8 cellular contexts compared by ENCODE assay signal in genomic region chr12:112906712-112907414, GRCh38. TPM values are rescaled to one million over a fixed set of nuclear protein-coding genes. Genes with fewer than 3 reads are reported as not detected.
DNase-seq lines count a peak whose midpoint lies in the region; ATAC-seq and TF ChIP-seq lines count a peak whose summit lies in the region.

OAS1 (plus strand) TSS chr12:112906962; CDS start chr12:112907040, 78 bp downstream.

- no peaks in the 10 kb centered on the region for H3K27me3 ChIP-seq in CD4-positive, alpha-beta memory T cell (ENCODE audit: insufficient read depth, low read length)
- H3K27me3 ChIP-seq in ascending aorta (no peaks in the 10 kb centered on the region), smooth muscle cell (ENCODE audit: low read depth) (no peaks in the 10 kb centered on the region)

- intact Hi-C loops in CD4-positive, alpha-beta memory T cell (cut with micrococcal nuclease), result loop anchor here (1.0 to 10.0 kb wide), 3 partner anchors 32 to 278 kb away; partner anchors contain the start of genes DDX54, OAS2, OAS3 and RITA1
- intact Hi-C loops in ascending aorta (cut with DNase I), result loop anchor here (10.0 kb wide), 1 partner anchor 128 kb away; no protein-coding TSS in a partner anchor

- peak within 1 kb of the TSS; percentile 89 to 98 (median 96) for H3K4me3 Mint-ChIP-seq in CD4-positive, alpha-beta memory T cell

- peak; percentile 40 to 58 (median 47) for DNase-seq in CD4-positive, alpha-beta memory T cell
- DNase-seq in NOMO-1 treated with DMSO at 0.1 percent for 48 hours (lab: John Stamatoyannopoulos, UW; ENCODE audit: unreplicated experiment) (peak; percentile 90), ascending aorta (ENCODE audit: low spot score in 2 of 2) (no peak), iPS-NIHi11 (ENCODE audit: low spot score) (peak; percentile 21), smooth muscle cell (lab: John Stamatoyannopoulos, UW; ENCODE audit: unreplicated experiment) (no peak), NCI-H82 treated with DMSO at 0.1 percent for 48 hours (lab: John Stamatoyannopoulos, UW; ENCODE audit: unreplicated experiment) (no peak)

- no peaks in the 10 kb centered on the region for H3F3A ChIP-seq in smooth muscle cell (ENCODE audit: low read depth)

- TF ChIP-seq CTCF in ascending aorta (IDR thresholded peaks at IDR 0.05) (no peak), smooth muscle cell (IDR thresholded peaks at IDR 0.05; ENCODE audit: borderline replicate concordance, insufficient read depth, poor library complexity, severe bottlenecking) (no peak)

- peaks cover 79% of the 10 kb centered on the region for H3K4me1 ChIP-seq in CD4-positive, alpha-beta memory T cell (ENCODE audit: insufficient read depth, low read length)
- peaks cover 2 to 31% of the 10 kb centered on the region in 2 donors for H3K4me1 ChIP-seq in ascending aorta
- no peaks in the 10 kb centered on the region for H3K4me1 ChIP-seq in smooth muscle cell (ENCODE audit: low read depth)

- peak; percentile 65 for ATAC-seq in HG03103 (IDR thresholded peaks at IDR 0.05; ENCODE audit: low read depth, unreplicated experiment)

- H3K27ac Mint-ChIP-seq in CD4-positive, alpha-beta memory T cell, result peak within 1 kb of the TSS; percentile 86 to 97 (median 94)

- peak within 1 kb of the TSS; percentile 68 for H3K27ac ChIP-seq in CD4-positive, alpha-beta memory T cell (ENCODE audit: low read depth, low read length)
- H3K27ac ChIP-seq in ascending aorta (peak within 1 kb of the TSS; percentile 3 to 49), smooth muscle cell (ENCODE audit: low read depth) (no peak within 1 kb of the TSS)

- peak within 1 kb of the TSS; percentile 69 to 79 for H3K4me3 ChIP-seq in CD4-positive, alpha-beta memory T cell (ENCODE audit: low read length in 2 of 2)
- peak within 1 kb of the TSS; percentile 35 to 59 for H3K4me3 ChIP-seq in ascending aorta
- H3K4me3 ChIP-seq in smooth muscle cell, result peak within 1 kb of the TSS; percentile 41

- no peaks in the 10 kb centered on the region for H3K79me2 ChIP-seq in smooth muscle cell (ENCODE audit: low read depth)

- WGBS in smooth muscle cell (ENCODE audit: low lambda C conversion rate), result 48% methylated on average over 4 of the region's 4 CpGs

- no peak within 1 kb of the TSS for H3K9ac ChIP-seq in smooth muscle cell (ENCODE audit: low read depth)

- no peaks in the 10 kb centered on the region for H3K9me3 ChIP-seq in CD4-positive, alpha-beta memory T cell (ENCODE audit: control insufficient read depth in 1 of 2, low read length in 2 of 2)
- H3K9me3 ChIP-seq in ascending aorta (no peaks in the 10 kb centered on the region), smooth muscle cell (replicated peaks; ENCODE audit: low read depth) (no peaks in the 10 kb centered on the region)

- H3K9me3 Mint-ChIP-seq in CD4-positive, alpha-beta memory T cell, result no peaks in the 10 kb centered on the region

- peak within 1 kb of the TSS; percentile 69 for H2AFZ ChIP-seq in smooth muscle cell (ENCODE audit: low read depth)

- peak within 1 kb of the TSS; percentile 67 for H3K4me2 ChIP-seq in smooth muscle cell

- in situ Hi-C loops in GM18951 (cut with MboI; ENCODE audit: low sequenced_read_pairs, unreplicated experiment), result loop anchor here (10.0 kb wide), 1 partner anchor 128 kb away; no protein-coding TSS in a partner anchor

- POLR2A ChIA-PET in CD4-positive, alpha-beta memory T cell (lab: Charles Lee; ENCODE audit: partially characterized antibody), result interaction anchor here (0.6 to 12.1 kb wide), 10 partner anchors 10 to 315 kb away, joined by 3 to 144 read pairs (median 4); partner anchors contain the start of genes OAS2 and OAS3

- peaks cover 52 to 91% (median 72%) of the 10 kb centered on the region in 4 donors for H3K4me1 Mint-ChIP-seq in CD4-positive, alpha-beta memory T cell

- no peaks in the 10 kb centered on the region for H4K20me1 ChIP-seq in smooth muscle cell (ENCODE audit: low read depth)

- CTCF ChIA-PET in CD4-positive, alpha-beta memory T cell (lab: Charles Lee; ENCODE audit: partially characterized antibody), result interaction anchor here (0.7 to 3.8 kb wide), 9 partner anchors 10 to 126 kb away, joined by 4 to 18 read pairs (median 7); partner anchors contain the start of genes OAS2 and OAS3

- H3K27me3 Mint-ChIP-seq in CD4-positive, alpha-beta memory T cell, result no peaks in the 10 kb centered on the region

- no peaks in the 10 kb centered on the region for H3K36me3 ChIP-seq in CD4-positive, alpha-beta memory T cell (ENCODE audit: insufficient read depth, low read length)
- H3K36me3 ChIP-seq in ascending aorta (peaks cover 0 to 1% of the 10 kb centered on the region in 2 donors), smooth muscle cell (ENCODE audit: low read depth) (no peaks in the 10 kb centered on the region)

- peak; percentile 84 for TF ChIP-seq POLR2A in GM18951 (IDR thresholded peaks at IDR 0.05; ENCODE audit: extremely low read depth, insufficient read depth, insufficient read length)

- peaks cover 14 to 16% of the 10 kb centered on the region in 2 donors for H3K36me3 Mint-ChIP-seq in CD4-positive, alpha-beta memory T cell

RNA-seq across cellular contexts. Expression of gene OAS1, which starts in this region (rescaled TPM):
- total RNA-seq in CD4-positive, alpha-beta memory T cell, result 10 to 100 TPM in 1 of 2 experiments, 1 to 10 TPM in 1; 8.4 to 10.9 TPM
- polyA plus RNA-seq in CD4-positive, alpha-beta memory T cell, result 10 to 100 TPM; 30.3 to 49.3 TPM
- total RNA-seq in ascending aorta (0.96 TPM), smooth muscle cell (not detected in 2 replicates)
- 0.27 TPM in 1 of 2 replicates, not detected in the other for polyA plus RNA-seq in smooth muscle cell

Comparison
In these comparisons a context has a peak if more than half of its experiments do, and no peak if none do; other contexts are left out.
1. RNA of gene OAS1 (polyA plus RNA-seq): 30.3 to 49.3 TPM in CD4-positive, alpha-beta memory T cell; 0.27 TPM in smooth muscle cell; every median in the first group is over 10 times any median in the second.
2. DNase-seq: peak in CD4-positive, alpha-beta memory T cell (5 of 5), NOMO-1 treated with DMSO at 0.1 percent for 48 hours (single experiment) and iPS-NIHi11 (single experiment); none in ascending aorta (0 of 2), smooth muscle cell (single experiment) and NCI-H82 treated with DMSO at 0.1 percent for 48 hours (single experiment).
3. Peak in every context shown above with its lines, with median percentiles within 50 percentile points of each other: H3K4me3 ChIP-seq.